In genomic region chr5:80755634-80756033, GRCh38 we compare ENCODE assay signal across 8 cellular contexts.
A peak's percentile ranks its signal among the peaks of the same experiment; 100 is the strongest.
DNase-seq lines count a peak whose midpoint lies in the region; ATAC-seq, FAIRE-seq and TF ChIP-seq lines count a peak whose summit lies in the region.

No MANE protein-coding gene starts in this region.

- DNase-seq in GM19238 (ENCODE audit: insufficient read length, low spot score), result peak; percentile 21
- DNase-seq in T-cell, result peak in 4 of 34 experiments; percentile 2 to 9 (median 4)
- peak in 4 of 10 donors; percentile 3 to 30 (median 24) for DNase-seq in naive thymus-derived CD8-positive, alpha-beta T cell
- no peak for DNase-seq in HuH-7.5 (ENCODE audit: low spot score)
- no peak for DNase-seq in substantia nigra (lab: John Stamatoyannopoulos, UW)
- DNase-seq in AG08396 (ENCODE audit: low spot score), result no peak
- no peak for DNase-seq in H54 (ENCODE audit: insufficient read length, low spot score)

- H3K27me3 Mint-ChIP-seq in T-cell, result no peaks in the 10 kb centered on the region
- no peaks in the 10 kb centered on the region for H3K27me3 Mint-ChIP-seq in naive thymus-derived CD8-positive, alpha-beta T cell

- no peak for TF ChIP-seq POLR2A in H54 (IDR thresholded peaks at IDR 0.05; ENCODE audit: low read depth, low read length)

- peak overlapping the region; percentile 91 to 96 for H3K27ac Mint-ChIP-seq in T-cell
- peak overlapping the region; percentile 45 to 95 (median 92) for H3K27ac Mint-ChIP-seq in naive thymus-derived CD8-positive, alpha-beta T cell

- H3K27ac ChIP-seq in substantia nigra (ENCODE audit: low read depth, low read length, poor library complexity, severe bottlenecking), result no peak overlapping the region

- peaks cover 40% of the 10 kb centered on the region for H3K36me3 Mint-ChIP-seq in T-cell
- H3K36me3 Mint-ChIP-seq in naive thymus-derived CD8-positive, alpha-beta T cell, result peaks cover 9 to 42% (median 14%) of the 10 kb centered on the region in 3 donors

- ATAC-seq in HG02938 (IDR thresholded peaks at IDR 0.05; ENCODE audit: unreplicated experiment), result peak; percentile 97
- peak; percentile 70 to 92 (median 87) for ATAC-seq in T-cell (replicated peaks in 1 of 4)
- peak; percentile 75 to 86 for ATAC-seq in naive thymus-derived CD8-positive, alpha-beta T cell

- POLR2A ChIA-PET in T-cell (lab: Charles Lee), result no interaction called here
- POLR2A ChIA-PET in naive thymus-derived CD8-positive, alpha-beta T cell (lab: Charles Lee), result no interaction called here

- peaks cover 62 to 72% (median 66%) of the 10 kb centered on the region in 3 donors for H3K4me1 Mint-ChIP-seq in T-cell
- H3K4me1 Mint-ChIP-seq in naive thymus-derived CD8-positive, alpha-beta T cell, result peaks cover 36 to 67% (median 58%) of the 10 kb centered on the region in 4 donors

- peaks cover 0 to 4% (median 2%) of the 10 kb centered on the region in 3 donors for H3K9me3 Mint-ChIP-seq in T-cell
- peaks cover 0 to 4% (median 0%) of the 10 kb centered on the region in 9 donors for H3K9me3 Mint-ChIP-seq in naive thymus-derived CD8-positive, alpha-beta T cell

- FAIRE-seq in H54 (lab: Jason Lieb, UNC), result no peak

- peak overlapping the region; percentile 44 to 75 (median 63) for H3K4me3 Mint-ChIP-seq in T-cell
- H3K4me3 Mint-ChIP-seq in naive thymus-derived CD8-positive, alpha-beta T cell, result peak overlapping the region; percentile 58 to 82 (median 77)

- CTCF ChIA-PET in T-cell (lab: Charles Lee), result interaction anchor here in 1 of 2 donors (1.6 kb wide), 1 partner anchor 353 kb away, joined by 5 read pairs; no protein-coding TSS in a partner anchor
